7 cellular contexts compared by ENCODE assay signal in the genomic region with DNA sequence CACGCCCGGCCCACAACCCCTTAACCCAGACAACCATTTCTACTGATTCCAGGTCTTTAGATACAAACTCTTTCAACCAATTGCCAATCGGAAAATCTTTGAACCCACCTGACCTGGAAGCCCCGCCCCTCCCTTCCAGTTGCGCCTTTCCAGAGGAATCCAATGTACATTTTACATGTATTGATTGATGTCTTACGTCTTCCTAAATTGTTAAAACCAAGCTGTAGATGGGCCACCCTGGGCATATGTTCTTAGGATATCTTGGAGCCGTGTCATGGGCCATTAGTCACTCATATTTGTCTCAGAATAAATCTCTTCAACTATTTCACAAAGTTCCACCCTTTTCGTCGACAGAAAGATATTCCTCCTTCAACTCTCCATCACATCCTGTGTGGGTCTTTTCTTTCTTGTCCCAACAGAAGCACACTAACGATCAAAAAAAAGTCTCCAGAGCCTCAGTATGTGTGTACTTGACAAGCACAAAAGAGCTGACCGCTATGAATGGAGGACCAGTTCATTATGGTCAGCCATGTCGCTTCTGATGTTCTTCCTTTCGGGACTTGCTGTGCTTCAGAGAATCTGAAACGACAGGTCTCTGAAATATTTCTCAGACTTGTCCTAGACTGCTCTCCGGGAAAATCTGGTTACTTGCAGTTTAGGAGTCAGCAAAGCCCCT. TPM values are rescaled to one million over a fixed set of nuclear protein-coding genes. Genes with fewer than 3 reads are reported as not detected.
DNase-seq lines count a peak whose midpoint lies in the region; ATAC-seq and TF ChIP-seq lines count a peak whose summit lies in the region.

No MANE protein-coding gene starts in this region.

- peak overlapping the region; percentile 91 for H3K4me3 ChIP-seq in iPS-11a (ENCODE audit: low read depth, low read length)

- peak; percentile 21 for ATAC-seq in GM18511 (IDR thresholded peaks at IDR 0.05; ENCODE audit: unreplicated experiment)
- peak; percentile 11 for ATAC-seq in HG02798 (IDR thresholded peaks at IDR 0.05; ENCODE audit: poor library complexity, unreplicated experiment)
- ATAC-seq in WTC11: no peak
- ATAC-seq in stimulated activated naive B cell treated with anti-CD40 and anti-IgM and Interleukin-4, amounts not matched to agents 10 μg/mL and 1 μg/mL and 100 μg/mL, for 72 hours (replicated peaks): peak; percentile 13 to 17

- no peaks in the 10 kb centered on the region for H3K9me3 Mint-ChIP-seq in WTC11
- no peaks in the 10 kb centered on the region for H3K9me3 Mint-ChIP-seq in stimulated activated naive B cell treated with anti-CD40 and anti-IgM and Interleukin-4, amounts not matched to agents 10 μg/mL and 1 μg/mL and 100 μg/mL, for 72 hours

- CTCF ChIA-PET in WTC11 (lab: Charles Lee): interaction anchor here (0.6 to 1.8 kb wide), 3 partner anchors 28 to 275 kb away, joined by 3 to 11 read pairs (median 4); partner anchors contain the start of gene ZNF154

- H3K36me3 Mint-ChIP-seq in WTC11: peaks cover 3% of the 10 kb centered on the region; the same call in 1 of the 2 replicates
- H3K36me3 Mint-ChIP-seq in stimulated activated naive B cell treated with anti-CD40 and anti-IgM and Interleukin-4, amounts not matched to agents 10 μg/mL and 1 μg/mL and 100 μg/mL, for 72 hours: peaks cover 9 to 33% of the 10 kb centered on the region in 2 donors

- H3K27ac Mint-ChIP-seq in WTC11: peak overlapping the region; percentile 75
- H3K27ac Mint-ChIP-seq in stimulated activated naive B cell treated with anti-CD40 and anti-IgM and Interleukin-4, amounts not matched to agents 10 μg/mL and 1 μg/mL and 100 μg/mL, for 72 hours: peak overlapping the region; percentile 96

- peaks cover 18% of the 10 kb centered on the region for H3K4me1 Mint-ChIP-seq in WTC11
- H3K4me1 Mint-ChIP-seq in stimulated activated naive B cell treated with anti-CD40 and anti-IgM and Interleukin-4, amounts not matched to agents 10 μg/mL and 1 μg/mL and 100 μg/mL, for 72 hours: peaks cover 27 to 36% of the 10 kb centered on the region in 2 donors

- no peak for TF ChIP-seq CTCF in WTC11 (IDR thresholded peaks at IDR 0.05)

- DNase-seq in WTC11 (ENCODE audit: low spot score) (peak; percentile 34), cortex of kidney (lab: John Stamatoyannopoulos, UW) (no peak), GOT3 (lab: John Stamatoyannopoulos, UW) (no peak)
- no peak for DNase-seq in stimulated activated naive B cell treated with anti-CD40 and anti-IgM and Interleukin-4, amounts not matched to agents 10 μg/mL and 1 μg/mL and 100 μg/mL, for 72 hours

- no peaks in the 10 kb centered on the region for H3K27me3 Mint-ChIP-seq in WTC11 (ENCODE audit: low read depth)
- no peaks in the 10 kb centered on the region for H3K27me3 Mint-ChIP-seq in stimulated activated naive B cell treated with anti-CD40 and anti-IgM and Interleukin-4, amounts not matched to agents 10 μg/mL and 1 μg/mL and 100 μg/mL, for 72 hours

- POLR2A ChIA-PET in WTC11 (lab: Charles Lee): interaction anchor here (0.7 to 1.3 kb wide), 5 partner anchors 8 to 155 kb away, joined by 3 to 6 read pairs (median 4); partner anchors contain the start of genes ZNF419, ZNF548 and ZNF772

- peak overlapping the region; percentile 87 for H3K4me3 Mint-ChIP-seq in WTC11
- H3K4me3 Mint-ChIP-seq in stimulated activated naive B cell treated with anti-CD40 and anti-IgM and Interleukin-4, amounts not matched to agents 10 μg/mL and 1 μg/mL and 100 μg/mL, for 72 hours: peak overlapping the region; percentile 97 to 98

TF ChIP-seq in WTC11, 78 proteins besides CTCF, POLR2A, EP300 and RAD21:
- TF ChIP-seq ZNF263 (CRISPR knock-in tag; IDR thresholded peaks at IDR 0.05; ENCODE audit: low read depth) (no peak), ZNF121 (CRISPR knock-in tag; IDR thresholded peaks at IDR 0.05) (no peak), NFATC4 (CRISPR knock-in tag; IDR thresholded peaks at IDR 0.05) (no peak), SP1 (CRISPR knock-in tag; conservative IDR thresholded peaks at IDR 0.05) (no peak), ZNF416 (CRISPR knock-in tag; IDR thresholded peaks at IDR 0.05) (no peak), MAX (CRISPR knock-in tag; IDR thresholded peaks at IDR 0.05) (no peak), GTF2I (CRISPR knock-in tag; conservative IDR thresholded peaks at IDR 0.05) (no peak), IRF2 (CRISPR knock-in tag; IDR thresholded peaks at IDR 0.05; ENCODE audit: borderline replicate concordance, low read depth) (no peak), TEAD4 (CRISPR knock-in tag; IDR thresholded peaks at IDR 0.05) (no peak), USF1 (CRISPR knock-in tag; IDR thresholded peaks at IDR 0.05) (no peak), HMGA2 (CRISPR knock-in tag; IDR thresholded peaks at IDR 0.05) (no peak)
- TF ChIP-seq, protein P1, sequence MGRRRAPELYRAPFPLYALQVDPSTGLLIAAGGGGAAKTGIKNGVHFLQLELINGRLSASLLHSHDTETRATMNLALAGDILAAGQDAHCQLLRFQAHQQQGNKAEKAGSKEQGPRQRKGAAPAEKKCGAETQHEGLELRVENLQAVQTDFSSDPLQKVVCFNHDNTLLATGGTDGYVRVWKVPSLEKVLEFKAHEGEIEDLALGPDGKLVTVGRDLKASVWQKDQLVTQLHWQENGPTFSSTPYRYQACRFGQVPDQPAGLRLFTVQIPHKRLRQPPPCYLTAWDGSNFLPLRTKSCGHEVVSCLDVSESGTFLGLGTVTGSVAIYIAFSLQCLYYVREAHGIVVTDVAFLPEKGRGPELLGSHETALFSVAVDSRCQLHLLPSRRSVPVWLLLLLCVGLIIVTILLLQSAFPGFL (CRISPR knock-in tag; IDR thresholded peaks at IDR 0.05; ENCODE audit: borderline replicate concordance): no peak
- TF ChIP-seq, protein P2, sequence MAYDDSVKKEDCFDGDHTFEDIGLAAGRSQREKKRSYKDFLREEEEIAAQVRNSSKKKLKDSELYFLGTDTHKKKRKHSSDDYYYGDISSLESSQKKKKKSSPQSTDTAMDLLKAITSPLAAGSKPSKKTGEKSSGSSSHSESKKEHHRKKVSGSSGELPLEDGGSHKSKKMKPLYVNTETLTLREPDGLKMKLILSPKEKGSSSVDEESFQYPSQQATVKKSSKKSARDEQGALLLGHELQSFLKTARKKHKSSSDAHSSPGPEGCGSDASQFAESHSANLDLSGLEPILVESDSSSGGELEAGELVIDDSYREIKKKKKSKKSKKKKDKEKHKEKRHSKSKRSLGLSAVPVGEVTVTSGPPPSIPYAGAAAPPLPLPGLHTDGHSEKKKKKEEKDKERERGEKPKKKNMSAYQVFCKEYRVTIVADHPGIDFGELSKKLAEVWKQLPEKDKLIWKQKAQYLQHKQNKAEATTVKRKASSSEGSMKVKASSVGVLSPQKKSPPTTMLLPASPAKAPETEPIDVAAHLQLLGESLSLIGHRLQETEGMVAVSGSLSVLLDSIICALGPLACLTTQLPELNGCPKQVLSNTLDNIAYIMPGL (CRISPR knock-in tag; IDR thresholded peaks at IDR 0.05): no peak

RNA-seq across cellular contexts. Expression of gene ZNF749, which starts 0.6 kb away (rescaled TPM):
- total RNA-seq in WTC11 (2021): 32.3 to 34.7 TPM (median 34.6 TPM) in 3 replicates

RNA-seq across cellular contexts. Expression of gene VN1R1, which starts 22.4 kb away (rescaled TPM):
- 0.73 to 0.89 TPM (median 0.83 TPM) in 3 replicates for total RNA-seq in WTC11 (2021)

RNA-seq across cellular contexts. Expression of gene ZNF17, which starts 23.6 kb away (rescaled TPM):
- 6.7 to 10.3 TPM (median 7.7 TPM) in 3 replicates for total RNA-seq in WTC11 (2021)

RNA-seq across cellular contexts. Expression of gene ZNF772, which starts 42.8 kb away (rescaled TPM):
- 13.1 to 15.0 TPM (median 14.0 TPM) in 3 replicates for total RNA-seq in WTC11 (2021)

RNA-seq across cellular contexts. Expression of gene ZNF548, which starts 44.9 kb away (rescaled TPM):
- 10.8 to 14.2 TPM (median 11.3 TPM) in 3 replicates for total RNA-seq in WTC11 (2021)
